In the genomic region with DNA sequence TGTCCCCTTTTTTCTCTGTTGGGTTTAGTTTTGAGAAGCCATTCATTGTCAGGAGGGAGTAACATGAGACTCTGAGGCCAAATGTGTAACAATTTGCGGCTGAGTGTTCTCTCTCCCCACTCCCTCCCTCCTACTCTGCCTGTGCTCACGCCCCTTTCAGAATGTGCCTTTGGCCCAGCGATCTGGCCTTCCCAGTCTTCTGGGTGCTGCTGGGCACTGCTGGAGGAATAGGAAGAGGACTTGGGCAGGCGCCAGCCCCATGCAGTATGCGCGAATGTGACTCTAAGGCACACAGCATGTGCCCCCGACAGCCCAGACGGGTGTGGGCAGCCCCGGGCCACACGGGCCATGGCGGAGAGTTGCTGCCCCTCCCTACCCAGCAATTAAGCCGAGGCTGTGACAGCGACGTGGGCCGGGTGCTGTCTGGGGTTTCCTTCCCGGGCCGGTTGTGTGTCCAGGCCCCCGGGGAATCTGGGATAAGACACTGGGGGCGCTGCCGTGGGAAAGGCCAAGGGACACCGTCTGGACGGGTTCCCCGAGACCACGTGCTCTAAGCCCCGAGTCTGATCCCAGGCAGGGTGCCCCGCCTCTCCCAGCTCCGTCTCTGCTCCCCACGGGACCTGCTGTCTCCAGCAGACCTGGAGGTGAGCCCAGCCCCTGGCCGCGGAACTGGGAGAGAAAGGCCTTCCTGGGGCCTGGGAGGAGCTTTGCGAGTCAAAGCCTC, we compare ENCODE assay signal across 1 cellular context.
TF ChIP-seq lines count a peak whose summit lies in the region.

No MANE protein-coding gene starts in this region.

TF ChIP-seq in GM23338, 12 proteins besides CTCF, POLR2A, EP300 and RAD21 (continued from another document):
- TF ChIP-seq, protein P1, sequence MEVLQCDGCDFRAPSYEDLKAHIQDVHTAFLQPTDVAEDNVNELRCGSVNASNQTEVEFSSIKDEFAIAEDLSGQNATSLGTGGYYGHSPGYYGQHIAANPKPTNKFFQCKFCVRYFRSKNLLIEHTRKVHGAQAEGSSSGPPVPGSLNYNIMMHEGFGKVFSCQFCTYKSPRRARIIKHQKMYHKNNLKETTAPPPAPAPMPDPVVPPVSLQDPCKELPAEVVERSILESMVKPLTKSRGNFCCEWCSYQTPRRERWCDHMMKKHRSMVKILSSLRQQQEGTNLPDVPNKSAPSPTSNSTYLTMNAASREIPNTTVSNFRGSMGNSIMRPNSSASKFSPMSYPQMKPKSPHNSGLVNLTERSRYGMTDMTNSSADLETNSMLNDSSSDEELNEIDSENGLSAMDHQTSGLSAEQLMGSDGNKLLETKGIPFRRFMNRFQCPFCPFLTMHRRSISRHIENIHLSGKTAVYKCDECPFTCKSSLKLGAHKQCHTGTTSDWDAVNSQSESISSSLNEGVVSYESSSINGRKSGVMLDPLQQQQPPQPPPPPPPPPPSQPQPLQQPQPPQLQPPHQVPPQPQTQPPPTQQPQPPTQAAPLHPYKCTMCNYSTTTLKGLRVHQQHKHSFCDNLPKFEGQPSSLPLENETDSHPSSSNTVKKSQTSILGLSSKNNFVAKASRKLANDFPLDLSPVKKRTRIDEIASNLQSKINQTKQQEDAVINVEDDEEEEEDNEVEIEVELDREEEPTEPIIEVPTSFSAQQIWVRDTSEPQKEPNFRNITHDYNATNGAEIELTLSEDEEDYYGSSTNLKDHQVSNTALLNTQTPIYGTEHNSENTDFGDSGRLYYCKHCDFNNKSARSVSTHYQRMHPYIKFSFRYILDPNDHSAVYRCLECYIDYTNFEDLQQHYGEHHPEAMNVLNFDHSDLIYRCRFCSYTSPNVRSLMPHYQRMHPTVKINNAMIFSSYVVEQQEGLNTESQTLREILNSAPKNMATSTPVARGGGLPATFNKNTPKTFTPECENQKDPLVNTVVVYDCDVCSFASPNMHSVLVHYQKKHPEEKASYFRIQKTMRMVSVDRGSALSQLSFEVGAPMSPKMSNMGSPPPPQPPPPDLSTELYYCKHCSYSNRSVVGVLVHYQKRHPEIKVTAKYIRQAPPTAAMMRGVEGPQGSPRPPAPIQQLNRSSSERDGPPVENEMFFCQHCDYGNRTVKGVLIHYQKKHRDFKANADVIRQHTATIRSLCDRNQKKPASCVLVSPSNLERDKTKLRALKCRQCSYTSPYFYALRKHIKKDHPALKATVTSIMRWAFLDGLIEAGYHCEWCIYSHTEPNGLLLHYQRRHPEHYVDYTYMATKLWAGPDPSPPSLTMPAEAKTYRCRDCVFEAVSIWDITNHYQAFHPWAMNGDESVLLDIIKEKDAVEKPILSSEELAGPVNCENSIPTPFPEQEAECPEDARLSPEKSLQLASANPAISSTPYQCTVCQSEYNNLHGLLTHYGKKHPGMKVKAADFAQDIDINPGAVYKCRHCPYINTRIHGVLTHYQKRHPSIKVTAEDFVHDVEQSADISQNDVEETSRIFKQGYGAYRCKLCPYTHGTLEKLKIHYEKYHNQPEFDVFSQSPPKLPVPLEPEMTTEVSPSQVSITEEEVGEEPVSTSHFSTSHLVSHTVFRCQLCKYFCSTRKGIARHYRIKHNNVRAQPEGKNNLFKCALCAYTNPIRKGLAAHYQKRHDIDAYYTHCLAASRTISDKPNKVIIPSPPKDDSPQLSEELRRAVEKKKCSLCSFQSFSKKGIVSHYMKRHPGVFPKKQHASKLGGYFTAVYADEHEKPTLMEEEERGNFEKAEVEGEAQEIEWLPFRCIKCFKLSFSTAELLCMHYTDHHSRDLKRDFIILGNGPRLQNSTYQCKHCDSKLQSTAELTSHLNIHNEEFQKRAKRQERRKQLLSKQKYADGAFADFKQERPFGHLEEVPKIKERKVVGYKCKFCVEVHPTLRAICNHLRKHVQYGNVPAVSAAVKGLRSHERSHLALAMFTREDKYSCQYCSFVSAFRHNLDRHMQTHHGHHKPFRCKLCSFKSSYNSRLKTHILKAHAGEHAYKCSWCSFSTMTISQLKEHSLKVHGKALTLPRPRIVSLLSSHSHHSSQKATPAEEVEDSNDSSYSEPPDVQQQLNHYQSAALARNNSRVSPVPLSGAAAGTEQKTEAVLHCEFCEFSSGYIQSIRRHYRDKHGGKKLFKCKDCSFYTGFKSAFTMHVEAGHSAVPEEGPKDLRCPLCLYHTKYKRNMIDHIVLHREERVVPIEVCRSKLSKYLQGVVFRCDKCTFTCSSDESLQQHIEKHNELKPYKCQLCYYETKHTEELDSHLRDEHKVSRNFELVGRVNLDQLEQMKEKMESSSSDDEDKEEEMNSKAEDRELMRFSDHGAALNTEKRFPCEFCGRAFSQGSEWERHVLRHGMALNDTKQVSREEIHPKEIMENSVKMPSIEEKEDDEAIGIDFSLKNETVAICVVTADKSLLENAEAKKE (CRISPR knock-in tag; IDR thresholded peaks at IDR 0.05), result no peak
- TF ChIP-seq JUNB (IDR thresholded peaks at IDR 0.05; ENCODE audit: unreplicated experiment), result no peak
